Comparison of ENCODE assay signal across 1 cellular context in the genomic region with DNA sequence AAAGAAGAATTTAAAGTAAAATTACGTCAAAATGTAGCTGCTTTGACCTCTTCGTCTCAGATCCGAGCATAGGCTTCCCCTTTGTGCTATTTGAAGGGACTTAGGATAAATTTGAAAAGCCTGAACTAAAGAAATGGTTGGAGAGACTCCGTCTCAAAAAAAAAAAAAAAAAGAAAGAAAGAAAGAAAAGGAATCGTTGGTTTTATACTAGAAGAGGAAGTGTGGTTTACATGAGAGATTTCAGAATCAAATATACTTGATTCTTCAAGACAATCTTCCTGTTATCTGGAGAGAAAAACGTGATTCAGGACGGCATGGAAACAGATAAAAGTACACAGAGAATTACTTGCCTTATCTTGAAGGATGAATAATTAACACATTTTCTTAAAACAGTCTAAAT.
TF ChIP-seq lines count a peak whose summit lies in the region.

No MANE protein-coding gene starts in this region.

TF ChIP-seq in HepG2, 621 proteins besides CTCF, POLR2A, EP300 and RAD21:
- TF ChIP-seq SMYD3 (CRISPR knock-in tag; IDR thresholded peaks at IDR 0.05) (0 out of 2 replicates have a peak, but pooled peaks have one; percentile 12), ZNF326 (CRISPR knock-in tag; IDR thresholded peaks at IDR 0.05; ENCODE audit: borderline replicate concordance) (no peak), RAD51 (IDR thresholded peaks at IDR 0.05; ENCODE audit: borderline replicate concordance) (no peak), AGO1 (IDR thresholded peaks at IDR 0.05; ENCODE audit: low read depth, low read length, poor library complexity, severe bottlenecking) (no peak), ZBTB8A (CRISPR knock-in tag; IDR thresholded peaks at IDR 0.05; ENCODE audit: borderline replicate concordance, low read depth) (no peak), STAT5B (CRISPR knock-in tag; IDR thresholded peaks at IDR 0.05) (no peak), FOXK2 (IDR thresholded peaks at IDR 0.05) (no peak), KDM5A (IDR thresholded peaks at IDR 0.05; ENCODE audit: borderline replicate concordance, low read length) (peak; percentile 2; the same call in 1 of the 2 replicates), ZNF530 (CRISPR knock-in tag; IDR thresholded peaks at IDR 0.05; ENCODE audit: low read depth) (no peak)
- TF ChIP-seq, protein P1, sequence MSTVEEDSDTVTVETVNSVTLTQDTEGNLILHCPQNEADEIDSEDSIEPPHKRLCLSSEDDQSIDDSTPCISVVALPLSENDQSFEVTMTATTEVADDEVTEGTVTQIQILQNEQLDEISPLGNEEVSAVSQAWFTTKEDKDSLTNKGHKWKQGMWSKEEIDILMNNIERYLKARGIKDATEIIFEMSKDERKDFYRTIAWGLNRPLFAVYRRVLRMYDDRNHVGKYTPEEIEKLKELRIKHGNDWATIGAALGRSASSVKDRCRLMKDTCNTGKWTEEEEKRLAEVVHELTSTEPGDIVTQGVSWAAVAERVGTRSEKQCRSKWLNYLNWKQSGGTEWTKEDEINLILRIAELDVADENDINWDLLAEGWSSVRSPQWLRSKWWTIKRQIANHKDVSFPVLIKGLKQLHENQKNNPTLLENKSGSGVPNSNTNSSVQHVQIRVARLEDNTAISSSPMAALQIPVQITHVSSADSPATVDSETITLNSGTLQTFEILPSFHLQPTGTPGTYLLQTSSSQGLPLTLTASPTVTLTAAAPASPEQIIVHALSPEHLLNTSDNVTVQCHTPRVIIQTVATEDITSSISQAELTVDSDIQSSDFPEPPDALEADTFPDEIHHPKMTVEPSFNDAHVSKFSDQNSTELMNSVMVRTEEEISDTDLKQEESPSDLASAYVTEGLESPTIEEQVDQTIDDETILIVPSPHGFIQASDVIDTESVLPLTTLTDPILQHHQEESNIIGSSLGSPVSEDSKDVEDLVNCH (CRISPR knock-in tag; IDR thresholded peaks at IDR 0.05), result no peak
- TF ChIP-seq, protein P2, sequence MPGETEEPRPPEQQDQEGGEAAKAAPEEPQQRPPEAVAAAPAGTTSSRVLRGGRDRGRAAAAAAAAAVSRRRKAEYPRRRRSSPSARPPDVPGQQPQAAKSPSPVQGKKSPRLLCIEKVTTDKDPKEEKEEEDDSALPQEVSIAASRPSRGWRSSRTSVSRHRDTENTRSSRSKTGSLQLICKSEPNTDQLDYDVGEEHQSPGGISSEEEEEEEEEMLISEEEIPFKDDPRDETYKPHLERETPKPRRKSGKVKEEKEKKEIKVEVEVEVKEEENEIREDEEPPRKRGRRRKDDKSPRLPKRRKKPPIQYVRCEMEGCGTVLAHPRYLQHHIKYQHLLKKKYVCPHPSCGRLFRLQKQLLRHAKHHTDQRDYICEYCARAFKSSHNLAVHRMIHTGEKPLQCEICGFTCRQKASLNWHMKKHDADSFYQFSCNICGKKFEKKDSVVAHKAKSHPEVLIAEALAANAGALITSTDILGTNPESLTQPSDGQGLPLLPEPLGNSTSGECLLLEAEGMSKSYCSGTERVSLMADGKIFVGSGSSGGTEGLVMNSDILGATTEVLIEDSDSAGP (CRISPR knock-in tag; IDR thresholded peaks at IDR 0.05; ENCODE audit: borderline replicate concordance), result no peak
- TF ChIP-seq, protein P3, sequence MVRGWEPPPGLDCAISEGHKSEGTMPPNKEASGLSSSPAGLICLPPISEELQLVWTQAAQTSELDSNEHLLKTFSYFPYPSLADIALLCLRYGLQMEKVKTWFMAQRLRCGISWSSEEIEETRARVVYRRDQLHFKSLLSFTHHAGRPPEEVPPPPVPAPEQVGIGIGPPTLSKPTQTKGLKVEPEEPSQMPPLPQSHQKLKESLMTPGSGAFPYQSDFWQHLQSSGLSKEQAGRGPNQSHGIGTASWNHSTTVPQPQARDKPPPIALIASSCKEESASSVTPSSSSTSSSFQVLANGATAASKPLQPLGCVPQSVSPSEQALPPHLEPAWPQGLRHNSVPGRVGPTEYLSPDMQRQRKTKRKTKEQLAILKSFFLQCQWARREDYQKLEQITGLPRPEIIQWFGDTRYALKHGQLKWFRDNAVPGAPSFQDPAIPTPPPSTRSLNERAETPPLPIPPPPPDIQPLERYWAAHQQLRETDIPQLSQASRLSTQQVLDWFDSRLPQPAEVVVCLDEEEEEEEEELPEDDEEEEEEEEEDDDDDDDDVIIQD (CRISPR knock-in tag; IDR thresholded peaks at IDR 0.05; ENCODE audit: low read depth), result no peak
- TF ChIP-seq, protein P4, sequence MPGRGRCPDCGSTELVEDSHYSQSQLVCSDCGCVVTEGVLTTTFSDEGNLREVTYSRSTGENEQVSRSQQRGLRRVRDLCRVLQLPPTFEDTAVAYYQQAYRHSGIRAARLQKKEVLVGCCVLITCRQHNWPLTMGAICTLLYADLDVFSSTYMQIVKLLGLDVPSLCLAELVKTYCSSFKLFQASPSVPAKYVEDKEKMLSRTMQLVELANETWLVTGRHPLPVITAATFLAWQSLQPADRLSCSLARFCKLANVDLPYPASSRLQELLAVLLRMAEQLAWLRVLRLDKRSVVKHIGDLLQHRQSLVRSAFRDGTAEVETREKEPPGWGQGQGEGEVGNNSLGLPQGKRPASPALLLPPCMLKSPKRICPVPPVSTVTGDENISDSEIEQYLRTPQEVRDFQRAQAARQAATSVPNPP (CRISPR knock-in tag; IDR thresholded peaks at IDR 0.05), result no peak
